In genomic region chr1:146036990-146037646, GRCh38 we compare ENCODE assay signal across 1 cellular context.
A peak's percentile ranks its signal among the peaks of the same experiment; 100 is the strongest.
TF ChIP-seq lines count a peak whose summit lies in the region.

No MANE protein-coding gene starts in this region.

TF ChIP-seq in GM12878, 131 proteins besides CTCF, POLR2A, EP300 and RAD21 (continued from another document):
- TF ChIP-seq EGR1 (IDR thresholded peaks at IDR 0.05; ENCODE audit: borderline replicate concordance in 1 of 2, low read depth in 2 of 2, low read length in 2 of 2) (0 out of 3 replicates have a peak, but pooled peaks of 1 of the 2 experiments have one; percentile 24), KLF5 (IDR thresholded peaks at IDR 0.05; ENCODE audit: partially characterized antibody) (peak; percentile 63), HCFC1 (IDR thresholded peaks at IDR 0.05; ENCODE audit: low read length) (no peak), CBX5 (IDR thresholded peaks at IDR 0.05; ENCODE audit: low read depth) (no peak), SREBF2 (IDR thresholded peaks at IDR 0.05; ENCODE audit: low read length) (peak; percentile 96), RELA (IDR thresholded peaks at IDR 0.05; ENCODE audit: borderline replicate concordance, partially characterized antibody) (peak; percentile 61), NFXL1 (IDR thresholded peaks at IDR 0.05; ENCODE audit: borderline replicate concordance) (no peak), RUNX3 (IDR thresholded peaks at IDR 0.05; ENCODE audit: low read length) (peak; percentile 82), IKZF1 (conservative IDR thresholded peaks at IDR 0.05) (peak; percentile 70), CBX3 (IDR thresholded peaks at IDR 0.05; ENCODE audit: borderline replicate concordance, low read depth) (no peak), SMARCA5 (IDR thresholded peaks at IDR 0.05) (peak; percentile 88), MYC (IDR thresholded peaks at IDR 0.05; ENCODE audit: insufficient read depth, insufficient read length, insufficient replicate concordance, low read length, severe bottlenecking) (no peak)
TF ChIP-seq in GM12878: peak in this region for 40.
